Comparison of ENCODE assay signal across 19 cellular contexts in the genomic region with DNA sequence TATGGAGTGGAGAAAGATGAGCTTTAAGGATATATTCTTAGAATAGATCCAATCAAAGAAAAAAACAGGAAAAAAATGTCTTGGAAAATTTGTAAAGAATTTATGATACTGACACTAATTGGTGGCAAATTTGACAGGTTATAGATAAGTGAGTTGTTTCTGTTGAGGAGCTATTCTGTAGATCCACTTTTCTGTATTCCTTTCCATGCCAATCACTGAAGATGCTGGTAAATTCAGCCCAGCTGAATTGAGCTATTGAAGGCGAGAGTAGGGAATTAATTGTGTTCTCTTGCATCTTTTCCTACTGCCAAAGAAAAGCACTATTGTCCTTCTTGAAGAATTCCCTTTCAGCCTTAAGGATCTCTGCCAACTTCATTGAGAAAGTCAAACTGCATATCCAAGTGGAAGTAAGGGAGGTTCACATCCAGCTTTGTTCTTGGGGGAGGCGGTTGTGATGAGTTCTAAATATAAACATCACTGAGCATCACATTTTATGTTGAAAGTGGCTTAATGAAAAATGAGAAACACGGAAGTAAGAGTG.
DNase-seq lines count a peak whose midpoint lies in the region; ATAC-seq and TF ChIP-seq lines count a peak whose summit lies in the region.
"Had no signal": no experiment of that assay in that cellular context is flagged by ENCODE, and none has a peak within 500 bp of the region (broad histone marks: within the 10 kb centered on the region; RNA-seq: fewer than 3 reads in every experiment).

No MANE protein-coding gene starts in this region.

- no peak overlapping the region for H3K4me2 ChIP-seq in IMR-90 (ENCODE audit: low read depth, low read length)

- H3K9me3 ChIP-seq in IMR-90 (ENCODE audit: control insufficient read depth, insufficient read depth, low read length): no peaks in the 10 kb centered on the region
- H3K9me3 ChIP-seq: BE2C had no signal

- TF ChIP-seq CTCF in IMR-90 (conservative IDR thresholded peaks at IDR 0.05; ENCODE audit: low read depth, low read length): no peak

- no peak for DNase-seq in IMR-90
- peak; percentile 23 for DNase-seq in cerebellar cortex (ENCODE audit: low spot score)
- DNase-seq in globus pallidus (ENCODE audit: low spot score): peak; percentile 85
- peak; percentile 98 for DNase-seq in pons (ENCODE audit: low spot score)
- no peak for DNase-seq in stimulated activated naive CD8-positive, alpha-beta T cell treated with anti-CD3 and anti-CD28 coated beads, Interleukin-15, Interleukin-2, amounts not matched to agents 100 U/mL and 50 U/mL, for 24 hours
- no peak for DNase-seq in activated naive CD4-positive, alpha-beta T cell treated with anti-CD3 and anti-CD28 coated beads for 36 hours
- DNase-seq in NCI-H1105 (lab: John Stamatoyannopoulos, UW): no peak
- DNase-seq: ACHN; BE2C; CD4-positive, alpha-beta memory T cell; DMS79 treated with DMSO at 0.1 percent for 48 hours; GDM1; GM23248; NCI-H146; NCI-H2107; NCI-H748 treated with DMSO at 0.1 percent for 48 hours had no signal

- H4K8ac ChIP-seq in IMR-90 (ENCODE audit: low read depth in 2 of 2, low read length in 2 of 2): no peak overlapping the region

- H4K91ac ChIP-seq in IMR-90 (ENCODE audit: insufficient read depth, low read depth, low read length): no peak overlapping the region

- TF ChIP-seq RAD21 in IMR-90 (IDR thresholded peaks at IDR 0.05; ENCODE audit: low read length): no peak

- H3K79me1 ChIP-seq in IMR-90 (ENCODE audit: low read depth in 1 of 2, low read length in 2 of 2): no peaks in the 10 kb centered on the region

- no peak overlapping the region for H3K23ac ChIP-seq in IMR-90 (ENCODE audit: low read depth, low read length)

- H3K56ac ChIP-seq in IMR-90 (ENCODE audit: extremely low read depth, insufficient read depth, low read length): no peak overlapping the region

- ATAC-seq in IMR-90 (ENCODE audit: low read depth) (no peak), HG03135 (IDR thresholded peaks at IDR 0.05; ENCODE audit: unreplicated experiment) (no peak)
- no peak for ATAC-seq in stimulated activated naive CD8-positive, alpha-beta T cell treated with anti-CD3 and anti-CD28 coated beads, Interleukin-15, Interleukin-2, amounts not matched to agents 100 U/mL and 50 U/mL, for 24 hours
- ATAC-seq: HCT116, Right ventricle myocardium inferior had no signal

- in situ Hi-C loops in IMR-90 (cut with MboI; ENCODE audit: low sequenced_read_pairs): no loop called here

- WGBS in IMR-90 (ENCODE audit: extremely low coverage in 2 of 2, insufficient read length in 1 of 2), 2 experiments: no CpG with 5 or more reads among the region's 3 CpGs

- H3K27me3 Mint-ChIP-seq in activated naive CD4-positive, alpha-beta T cell treated with anti-CD3 and anti-CD28 coated beads for 36 hours (ENCODE audit: low read depth): no peaks in the 10 kb centered on the region
- H3K27me3 Mint-ChIP-seq: CD4-positive, alpha-beta memory T cell had no signal

- H3K14ac ChIP-seq in IMR-90 (replicated peaks; ENCODE audit: low read depth, low read length): 0 out of 2 replicates have a peak overlapping the region, but pooled peaks have one; percentile 59

- no peak overlapping the region for H3K4ac ChIP-seq in IMR-90 (ENCODE audit: low read depth, low read length)

- H3K9me1 ChIP-seq in IMR-90 (ENCODE audit: insufficient read depth, low read length): no peaks in the 10 kb centered on the region

- no peaks in the 10 kb centered on the region for H3K36me3 ChIP-seq in IMR-90 (ENCODE audit: control insufficient read depth, insufficient read depth, low read length)
- H3K36me3 ChIP-seq: BE2C had no signal

- CTCF ChIA-PET in IMR-90 (lab: Yijun Ruan, JAX): no interaction called here
- CTCF ChIA-PET in activated naive CD4-positive, alpha-beta T cell treated with anti-CD3 and anti-CD28 coated beads for 36 hours (lab: Charles Lee): no interaction called here

- H2AK5ac ChIP-seq in IMR-90 (ENCODE audit: low read depth, low read length): no peak overlapping the region

- dilution Hi-C loops in IMR-90 (cut with HindIII; ENCODE audit: low sequenced_read_pairs, unreplicated experiment): no loop called here

- H3K9me3 Mint-ChIP-seq in activated naive CD4-positive, alpha-beta T cell treated with anti-CD3 and anti-CD28 coated beads for 36 hours: no peaks in the 10 kb centered on the region

- no peak overlapping the region for H3K18ac ChIP-seq in IMR-90 (ENCODE audit: low read depth, low read length)

- POLR2A ChIA-PET in IMR-90 (lab: Charles Lee; ENCODE audit: unreplicated experiment): no interaction called here

- H3K4me1 ChIP-seq in IMR-90 (ENCODE audit: control insufficient read depth, insufficient read depth, low read length): peaks cover 3% of the 10 kb centered on the region
- H3K4me1 ChIP-seq: BE2C had no signal

- H3K27ac Mint-ChIP-seq in activated naive CD4-positive, alpha-beta T cell treated with anti-CD3 and anti-CD28 coated beads for 36 hours: no peak overlapping the region
- H3K27ac Mint-ChIP-seq: CD4-positive, alpha-beta memory T cell had no signal

- no peak overlapping the region for H3K27ac ChIP-seq in IMR-90 (ENCODE audit: insufficient read depth, low read length)
- H3K27ac ChIP-seq: GM23248 had no signal

- H3K4me3 Mint-ChIP-seq in activated naive CD4-positive, alpha-beta T cell treated with anti-CD3 and anti-CD28 coated beads for 36 hours: no peak overlapping the region
- H3K4me3 Mint-ChIP-seq: CD4-positive, alpha-beta memory T cell had no signal

- H2AK9ac ChIP-seq in IMR-90 (replicated peaks; ENCODE audit: low read depth, low read length, poor library complexity): no peak overlapping the region

- no peak for TF ChIP-seq POLR2A in IMR-90 (IDR thresholded peaks at IDR 0.05; ENCODE audit: low read depth, low read length)

- peak overlapping the region; percentile 41; the same call in 1 of the 3 replicates for H2BK15ac ChIP-seq in IMR-90 (ENCODE audit: low read depth, low read length)

- H2BK120ac ChIP-seq in IMR-90 (ENCODE audit: low read depth, low read length): no peak overlapping the region

- BruUV-seq in IMR-90 (replicated peaks; lab: Mats Ljungman, UMichigan): no TSS peak

- intact Hi-C loops in IMR-90 (cut with micrococcal nuclease): no loop called here
- intact Hi-C loops in activated naive CD4-positive, alpha-beta T cell treated with anti-CD3 and anti-CD28 coated beads for 36 hours (cut with micrococcal nuclease): no loop called here

- H2AFZ ChIP-seq in IMR-90 (replicated peaks; ENCODE audit: low read length, poor library complexity): no peak overlapping the region
- H2AFZ ChIP-seq: GM23248 had no signal

- no peaks in the 10 kb centered on the region for H3K27me3 ChIP-seq in IMR-90 (ENCODE audit: control insufficient read depth, insufficient read depth, low read length)
- H3K27me3 ChIP-seq: BE2C had no signal

- no peak overlapping the region for H3K4me3 ChIP-seq in IMR-90 (ENCODE audit: insufficient read depth, low read depth, low read length)
- H3K4me3 ChIP-seq: GM23248 had no signal

- no peak overlapping the region for H4K5ac ChIP-seq in IMR-90 (ENCODE audit: low read depth, low read length)

- no peaks in the 10 kb centered on the region for H4K20me1 ChIP-seq in IMR-90 (ENCODE audit: insufficient read depth, low read length)

- H3K4me1 Mint-ChIP-seq in activated naive CD4-positive, alpha-beta T cell treated with anti-CD3 and anti-CD28 coated beads for 36 hours (ENCODE audit: low read depth): no peaks in the 10 kb centered on the region
- H3K4me1 Mint-ChIP-seq: CD4-positive, alpha-beta memory T cell had no signal

- no peak overlapping the region for H2BK5ac ChIP-seq in IMR-90 (ENCODE audit: low read depth, low read length, poor library complexity, severe bottlenecking)

- no peak overlapping the region for H3K9ac ChIP-seq in IMR-90 (ENCODE audit: low read depth, low read length)
- H3K9ac ChIP-seq: GM23248 had no signal

- H2BK20ac ChIP-seq in IMR-90 (ENCODE audit: low read depth, low read length): no peak overlapping the region

- H3K36me3 Mint-ChIP-seq in activated naive CD4-positive, alpha-beta T cell treated with anti-CD3 and anti-CD28 coated beads for 36 hours (ENCODE audit: low read depth): no peaks in the 10 kb centered on the region
- H3K36me3 Mint-ChIP-seq: CD4-positive, alpha-beta memory T cell had no signal

TF ChIP-seq in IMR-90, 13 proteins besides CTCF, POLR2A, EP300 and RAD21:
- TF ChIP-seq RFX5 (IDR thresholded peaks at IDR 0.05; ENCODE audit: low read depth, low read length) (no peak), CHD1 (IDR thresholded peaks at IDR 0.05; ENCODE audit: low read depth, low read length) (no peak), SMC3 (IDR thresholded peaks at IDR 0.05; ENCODE audit: low read depth, low read length) (no peak), MAZ (IDR thresholded peaks at IDR 0.05; ENCODE audit: borderline replicate concordance, low read depth, low read length) (no peak), RCOR1 (IDR thresholded peaks at IDR 0.05; ENCODE audit: insufficient replicate concordance, low read length) (no peak), CEBPB (IDR thresholded peaks at IDR 0.05; ENCODE audit: low read depth, low read length) (no peak), NFE2L2 (IDR thresholded peaks at IDR 0.05; ENCODE audit: low read depth, low read length) (no peak), ELK1 (IDR thresholded peaks at IDR 0.05; ENCODE audit: borderline replicate concordance, low read depth, low read length) (no peak), BHLHE40 (IDR thresholded peaks at IDR 0.05; ENCODE audit: low read depth, low read length) (no peak), FOS (IDR thresholded peaks at IDR 0.05; ENCODE audit: low read depth, low read length) (no peak), MXI1 (IDR thresholded peaks at IDR 0.05; ENCODE audit: borderline replicate concordance, low read depth, low read length) (no peak), MAFK (IDR thresholded peaks at IDR 0.05; ENCODE audit: low read depth, low read length) (no peak)
- TF ChIP-seq, protein P1, sequence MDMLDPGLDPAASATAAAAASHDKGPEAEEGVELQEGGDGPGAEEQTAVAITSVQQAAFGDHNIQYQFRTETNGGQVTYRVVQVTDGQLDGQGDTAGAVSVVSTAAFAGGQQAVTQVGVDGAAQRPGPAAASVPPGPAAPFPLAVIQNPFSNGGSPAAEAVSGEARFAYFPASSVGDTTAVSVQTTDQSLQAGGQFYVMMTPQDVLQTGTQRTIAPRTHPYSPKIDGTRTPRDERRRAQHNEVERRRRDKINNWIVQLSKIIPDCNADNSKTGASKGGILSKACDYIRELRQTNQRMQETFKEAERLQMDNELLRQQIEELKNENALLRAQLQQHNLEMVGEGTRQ (IDR thresholded peaks at IDR 0.05; ENCODE audit: low read depth, low read length): no peak

Comparison
In these comparisons a context has a peak if more than half of its experiments do, and no peak if none do; other contexts are left out.
1. DNase-seq: peak in cerebellar cortex (single experiment), globus pallidus (single experiment) and pons (single experiment); none in IMR-90 (single experiment), stimulated activated naive CD8-positive, alpha-beta T cell treated with anti-CD3 and anti-CD28 coated beads, Interleukin-15, Interleukin-2, amounts not matched to agents 100 U/mL and 50 U/mL, for 24 hours (single experiment), activated naive CD4-positive, alpha-beta T cell treated with anti-CD3 and anti-CD28 coated beads for 36 hours (single experiment) and NCI-H1105 (single experiment).